ENCODE assay signal across 1 cellular context in the genomic region with DNA sequence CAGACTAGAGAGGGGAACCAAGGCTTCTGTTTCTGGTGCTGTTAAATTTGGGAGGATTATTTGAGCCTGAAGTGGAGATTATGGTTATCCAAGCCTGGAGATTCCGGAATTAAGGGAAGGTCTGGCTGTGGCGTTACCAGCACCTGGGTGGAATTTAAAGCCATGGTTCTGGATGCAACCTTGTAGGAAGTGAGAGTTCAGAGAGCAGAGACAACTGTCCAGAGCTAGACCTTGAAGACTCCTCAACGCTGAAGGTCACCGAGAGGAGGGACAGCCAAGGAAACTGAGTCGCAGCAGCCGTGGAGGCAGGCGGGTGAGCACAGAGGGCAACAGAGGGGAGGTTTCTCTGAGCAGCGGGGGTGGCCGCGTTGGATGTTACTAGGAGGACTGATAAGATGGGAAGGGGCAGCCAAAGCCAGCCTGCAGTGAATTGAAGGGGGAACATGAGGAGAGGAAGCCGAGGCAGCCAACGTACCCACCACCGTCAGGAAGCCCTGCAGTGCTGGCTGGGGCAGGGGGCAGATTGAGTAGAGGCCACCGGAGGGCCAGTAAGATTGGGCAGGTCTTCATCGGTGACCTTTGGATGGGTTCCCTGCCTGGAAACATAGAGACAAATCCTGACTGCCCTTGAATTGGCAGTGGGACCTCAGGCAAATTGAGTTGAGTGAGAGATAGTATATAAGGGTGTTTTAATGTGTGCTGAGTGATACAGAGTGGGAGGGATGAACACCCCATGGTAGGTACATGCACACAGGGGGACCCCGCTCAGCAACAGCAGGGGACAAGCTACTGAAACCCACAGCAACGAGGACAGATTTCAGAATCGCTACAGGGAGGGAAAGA.
TF ChIP-seq lines count a peak whose summit lies in the region.

No MANE protein-coding gene starts in this region.

TF ChIP-seq in HepG2, 621 proteins besides CTCF, POLR2A, EP300 and RAD21 (continued from another document and continues in another):
- TF ChIP-seq ELF1 (CRISPR knock-in tag; IDR thresholded peaks at IDR 0.05) = no peak; the same call in 1 of the 2 replicates
- no peak for TF ChIP-seq ZNF207 (IDR thresholded peaks at IDR 0.05; ENCODE audit: borderline replicate concordance)
- peak; percentile 71; the same call in 1 of the 2 replicates for TF ChIP-seq GTF3A (CRISPR knock-in tag; conservative IDR thresholded peaks at IDR 0.05)
- TF ChIP-seq MTA1 (CRISPR knock-in tag; IDR thresholded peaks at IDR 0.05; ENCODE audit: borderline replicate concordance) = peak; percentile 59; the same call in 1 of the 2 replicates
- no peak for TF ChIP-seq MAFF (IDR thresholded peaks at IDR 0.05; ENCODE audit: low read depth, low read length)
- no peak for TF ChIP-seq DMTF1 (CRISPR knock-in tag; IDR thresholded peaks at IDR 0.05)
- peak; percentile 33; the same call in 1 of the 2 replicates for TF ChIP-seq GABPB1 (CRISPR knock-in tag; IDR thresholded peaks at IDR 0.05)
- TF ChIP-seq ZNF235 (CRISPR knock-in tag; IDR thresholded peaks at IDR 0.05; ENCODE audit: borderline replicate concordance) = no peak
- TF ChIP-seq SIX4 (CRISPR knock-in tag; IDR thresholded peaks at IDR 0.05) = no peak
- no peak for TF ChIP-seq BRCA1 (CRISPR knock-in tag; IDR thresholded peaks at IDR 0.05)
- TF ChIP-seq CBX5 (CRISPR knock-in tag; IDR thresholded peaks at IDR 0.05; ENCODE audit: borderline replicate concordance) = no peak
- TF ChIP-seq ZNF850 (CRISPR knock-in tag; conservative IDR thresholded peaks at IDR 0.05) = no peak
- TF ChIP-seq CBX1 (IDR thresholded peaks at IDR 0.05; ENCODE audit: low read depth) = no peak
- no peak for TF ChIP-seq FOXP1 (IDR thresholded peaks at IDR 0.05)
- no peak for TF ChIP-seq FOXP1 (CRISPR knock-in tag; IDR thresholded peaks at IDR 0.05)
- TF ChIP-seq, protein P1, sequence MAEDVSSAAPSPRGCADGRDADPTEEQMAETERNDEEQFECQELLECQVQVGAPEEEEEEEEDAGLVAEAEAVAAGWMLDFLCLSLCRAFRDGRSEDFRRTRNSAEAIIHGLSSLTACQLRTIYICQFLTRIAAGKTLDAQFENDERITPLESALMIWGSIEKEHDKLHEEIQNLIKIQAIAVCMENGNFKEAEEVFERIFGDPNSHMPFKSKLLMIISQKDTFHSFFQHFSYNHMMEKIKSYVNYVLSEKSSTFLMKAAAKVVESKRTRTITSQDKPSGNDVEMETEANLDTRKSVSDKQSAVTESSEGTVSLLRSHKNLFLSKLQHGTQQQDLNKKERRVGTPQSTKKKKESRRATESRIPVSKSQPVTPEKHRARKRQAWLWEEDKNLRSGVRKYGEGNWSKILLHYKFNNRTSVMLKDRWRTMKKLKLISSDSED (CRISPR knock-in tag; IDR thresholded peaks at IDR 0.05) = no peak
- no peak for TF ChIP-seq JUN (CRISPR knock-in tag; IDR thresholded peaks at IDR 0.05)
- TF ChIP-seq ZNF687 (CRISPR knock-in tag; IDR thresholded peaks at IDR 0.05) = peak; percentile 91
- TF ChIP-seq ZNF484 (CRISPR knock-in tag; IDR thresholded peaks at IDR 0.05; ENCODE audit: borderline replicate concordance, low read depth) = no peak
- peak; percentile 39; the same call in 1 of the 2 replicates for TF ChIP-seq NFATC3 (CRISPR knock-in tag; IDR thresholded peaks at IDR 0.05)
- TF ChIP-seq ZSCAN25 (CRISPR knock-in tag; IDR thresholded peaks at IDR 0.05) = no peak; the same call in 1 of the 2 replicates
- TF ChIP-seq, protein P2, sequence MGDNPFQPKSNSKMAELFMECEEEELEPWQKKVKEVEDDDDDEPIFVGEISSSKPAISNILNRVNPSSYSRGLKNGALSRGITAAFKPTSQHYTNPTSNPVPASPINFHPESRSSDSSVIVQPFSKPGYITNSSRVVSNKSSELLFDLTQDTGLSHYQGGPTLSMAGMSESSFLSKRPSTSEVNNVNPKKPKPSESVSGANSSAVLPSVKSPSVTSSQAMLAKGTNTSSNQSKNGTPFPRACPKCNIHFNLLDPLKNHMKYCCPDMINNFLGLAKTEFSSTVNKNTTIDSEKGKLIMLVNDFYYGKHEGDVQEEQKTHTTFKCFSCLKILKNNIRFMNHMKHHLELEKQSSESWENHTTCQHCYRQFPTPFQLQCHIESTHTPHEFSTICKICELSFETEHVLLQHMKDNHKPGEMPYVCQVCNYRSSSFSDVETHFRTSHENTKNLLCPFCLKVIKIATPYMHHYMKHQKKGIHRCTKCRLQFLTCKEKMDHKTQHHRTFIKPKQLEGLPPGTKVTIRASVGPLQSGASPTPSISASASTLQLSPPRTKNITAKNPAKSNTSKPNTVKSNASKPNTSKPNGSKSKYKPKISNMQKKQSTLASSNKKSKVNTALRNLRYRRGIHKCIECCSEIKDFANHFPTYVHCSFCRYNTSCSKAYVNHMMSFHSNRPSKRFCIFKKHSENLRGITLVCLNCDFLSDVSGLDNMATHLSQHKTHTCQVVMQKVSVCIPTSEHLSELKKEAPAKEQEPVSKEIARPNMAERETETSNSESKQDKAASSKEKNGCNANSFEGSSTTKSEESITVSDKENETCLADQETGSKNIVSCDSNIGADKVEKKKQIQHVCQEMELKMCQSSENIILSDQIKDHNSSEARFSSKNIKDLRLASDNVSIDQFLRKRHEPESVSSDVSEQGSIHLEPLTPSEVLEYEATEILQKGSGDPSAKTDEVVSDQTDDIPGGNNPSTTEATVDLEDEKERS (CRISPR knock-in tag; IDR thresholded peaks at IDR 0.05) = no peak
- TF ChIP-seq, protein P3, sequence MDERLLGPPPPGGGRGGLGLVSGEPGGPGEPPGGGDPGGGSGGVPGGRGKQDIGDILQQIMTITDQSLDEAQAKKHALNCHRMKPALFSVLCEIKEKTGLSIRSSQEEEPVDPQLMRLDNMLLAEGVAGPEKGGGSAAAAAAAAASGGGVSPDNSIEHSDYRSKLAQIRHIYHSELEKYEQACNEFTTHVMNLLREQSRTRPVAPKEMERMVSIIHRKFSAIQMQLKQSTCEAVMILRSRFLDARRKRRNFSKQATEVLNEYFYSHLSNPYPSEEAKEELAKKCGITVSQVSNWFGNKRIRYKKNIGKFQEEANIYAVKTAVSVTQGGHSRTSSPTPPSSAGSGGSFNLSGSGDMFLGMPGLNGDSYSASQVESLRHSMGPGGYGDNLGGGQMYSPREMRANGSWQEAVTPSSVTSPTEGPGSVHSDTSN (CRISPR knock-in tag; IDR thresholded peaks at IDR 0.05) = no peak
- no peak for TF ChIP-seq U2AF2 (IDR thresholded peaks at IDR 0.05; ENCODE audit: low read depth, low read length)
- TF ChIP-seq, protein P4, sequence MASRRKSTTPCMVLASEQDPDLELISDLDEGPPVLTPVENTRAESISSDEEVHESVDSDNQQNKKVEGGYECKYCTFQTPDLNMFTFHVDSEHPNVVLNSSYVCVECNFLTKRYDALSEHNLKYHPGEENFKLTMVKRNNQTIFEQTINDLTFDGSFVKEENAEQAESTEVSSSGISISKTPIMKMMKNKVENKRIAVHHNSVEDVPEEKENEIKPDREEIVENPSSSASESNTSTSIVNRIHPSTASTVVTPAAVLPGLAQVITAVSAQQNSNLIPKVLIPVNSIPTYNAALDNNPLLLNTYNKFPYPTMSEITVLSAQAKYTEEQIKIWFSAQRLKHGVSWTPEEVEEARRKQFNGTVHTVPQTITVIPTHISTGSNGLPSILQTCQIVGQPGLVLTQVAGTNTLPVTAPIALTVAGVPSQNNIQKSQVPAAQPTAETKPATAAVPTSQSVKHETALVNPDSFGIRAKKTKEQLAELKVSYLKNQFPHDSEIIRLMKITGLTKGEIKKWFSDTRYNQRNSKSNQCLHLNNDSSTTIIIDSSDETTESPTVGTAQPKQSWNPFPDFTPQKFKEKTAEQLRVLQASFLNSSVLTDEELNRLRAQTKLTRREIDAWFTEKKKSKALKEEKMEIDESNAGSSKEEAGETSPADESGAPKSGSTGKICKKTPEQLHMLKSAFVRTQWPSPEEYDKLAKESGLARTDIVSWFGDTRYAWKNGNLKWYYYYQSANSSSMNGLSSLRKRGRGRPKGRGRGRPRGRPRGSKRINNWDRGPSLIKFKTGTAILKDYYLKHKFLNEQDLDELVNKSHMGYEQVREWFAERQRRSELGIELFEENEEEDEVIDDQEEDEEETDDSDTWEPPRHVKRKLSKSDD (CRISPR knock-in tag; IDR thresholded peaks at IDR 0.05; ENCODE audit: low read depth) = no peak
- TF ChIP-seq ZNF780A (CRISPR knock-in tag; IDR thresholded peaks at IDR 0.05) = peak; percentile 91
- no peak for TF ChIP-seq NR1H2 (CRISPR knock-in tag; IDR thresholded peaks at IDR 0.05; ENCODE audit: borderline replicate concordance, low read depth)
- TF ChIP-seq MYNN (CRISPR knock-in tag; IDR thresholded peaks at IDR 0.05; ENCODE audit: low read depth) = no peak
- TF ChIP-seq RFX3 (CRISPR knock-in tag; IDR thresholded peaks at IDR 0.05) = no peak
- TF ChIP-seq ZNF230 (CRISPR knock-in tag; IDR thresholded peaks at IDR 0.05) = no peak; the same call in 1 of the 2 replicates
- no peak for TF ChIP-seq SMAD1 (CRISPR knock-in tag; IDR thresholded peaks at IDR 0.05; ENCODE audit: borderline replicate concordance, low read depth)
- TF ChIP-seq, protein P5, sequence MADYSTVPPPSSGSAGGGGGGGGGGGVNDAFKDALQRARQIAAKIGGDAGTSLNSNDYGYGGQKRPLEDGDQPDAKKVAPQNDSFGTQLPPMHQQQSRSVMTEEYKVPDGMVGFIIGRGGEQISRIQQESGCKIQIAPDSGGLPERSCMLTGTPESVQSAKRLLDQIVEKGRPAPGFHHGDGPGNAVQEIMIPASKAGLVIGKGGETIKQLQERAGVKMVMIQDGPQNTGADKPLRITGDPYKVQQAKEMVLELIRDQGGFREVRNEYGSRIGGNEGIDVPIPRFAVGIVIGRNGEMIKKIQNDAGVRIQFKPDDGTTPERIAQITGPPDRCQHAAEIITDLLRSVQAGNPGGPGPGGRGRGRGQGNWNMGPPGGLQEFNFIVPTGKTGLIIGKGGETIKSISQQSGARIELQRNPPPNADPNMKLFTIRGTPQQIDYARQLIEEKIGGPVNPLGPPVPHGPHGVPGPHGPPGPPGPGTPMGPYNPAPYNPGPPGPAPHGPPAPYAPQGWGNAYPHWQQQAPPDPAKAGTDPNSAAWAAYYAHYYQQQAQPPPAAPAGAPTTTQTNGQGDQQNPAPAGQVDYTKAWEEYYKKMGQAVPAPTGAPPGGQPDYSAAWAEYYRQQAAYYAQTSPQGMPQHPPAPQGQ (CRISPR knock-in tag; IDR thresholded peaks at IDR 0.05; ENCODE audit: borderline replicate concordance) = peak; percentile 86; the same call in 1 of the 2 replicates
- TF ChIP-seq ZBTB4 (CRISPR knock-in tag; IDR thresholded peaks at IDR 0.05; ENCODE audit: borderline replicate concordance) = peak; percentile 78; the same call in 1 of the 2 replicates
- TF ChIP-seq ZNF382 (CRISPR knock-in tag; IDR thresholded peaks at IDR 0.05; ENCODE audit: borderline replicate concordance) = no peak
- 0 out of 2 replicates have a peak, but pooled peaks have one; percentile 49 for TF ChIP-seq KLF13 (CRISPR knock-in tag; IDR thresholded peaks at IDR 0.05)
- TF ChIP-seq ZNF678 (CRISPR knock-in tag; IDR thresholded peaks at IDR 0.05) = no peak
